Comparison of ENCODE assay signal across 13 cellular contexts in the genomic region with DNA sequence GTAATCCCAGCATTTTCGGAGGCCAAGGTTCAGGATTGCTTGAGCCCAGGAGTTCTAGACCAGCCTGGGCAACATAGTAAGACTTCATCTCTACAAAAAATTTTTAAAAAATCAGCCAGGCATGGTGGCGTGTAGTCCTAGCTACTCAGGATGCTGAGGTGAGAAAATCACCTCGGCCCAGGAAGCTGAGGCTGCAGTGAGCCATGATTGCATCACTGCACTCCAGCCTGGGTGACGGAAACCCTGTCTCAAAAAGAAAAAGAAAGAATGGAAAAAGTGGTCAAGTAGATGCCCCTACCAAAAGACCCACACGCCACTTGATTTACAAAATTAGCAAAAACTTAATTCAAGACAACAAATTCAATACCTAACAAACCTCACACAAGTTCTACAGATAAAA. TPM values are rescaled to one million over a fixed set of nuclear protein-coding genes. Genes with fewer than 3 reads are reported as not detected.
DNase-seq lines count a peak whose midpoint lies in the region; ATAC-seq and TF ChIP-seq lines count a peak whose summit lies in the region.
"Had no signal": no experiment of that assay in that cellular context is flagged by ENCODE, and none has a peak within 500 bp of the region (broad histone marks: within the 10 kb centered on the region; RNA-seq: fewer than 3 reads in every experiment).

No MANE protein-coding gene starts in this region.

- no peaks in the 10 kb centered on the region for H3K9me3 Mint-ChIP-seq in activated naive CD8-positive, alpha-beta T cell treated with anti-CD3 and anti-CD28 coated beads for 36 hours
- no peaks in the 10 kb centered on the region for H3K9me3 Mint-ChIP-seq in WTC11
- H3K9me3 Mint-ChIP-seq: type B pancreatic cell had no signal

- no peak for TF ChIP-seq CTCF in WTC11 (IDR thresholded peaks at IDR 0.05)

- peak overlapping the region; percentile 42 for H3K4me3 Mint-ChIP-seq in activated naive CD8-positive, alpha-beta T cell treated with anti-CD3 and anti-CD28 coated beads for 36 hours
- no peak overlapping the region for H3K4me3 Mint-ChIP-seq in WTC11
- H3K4me3 Mint-ChIP-seq: type B pancreatic cell had no signal

- CTCF ChIA-PET in WTC11 (lab: Charles Lee) = no interaction called here

- peak overlapping the region; percentile 94 for H3K27ac Mint-ChIP-seq in activated naive CD8-positive, alpha-beta T cell treated with anti-CD3 and anti-CD28 coated beads for 36 hours
- H3K27ac Mint-ChIP-seq in WTC11 = no peak overlapping the region
- H3K27ac Mint-ChIP-seq: type B pancreatic cell had no signal

- peak; percentile 53 for ATAC-seq in HG03139 (IDR thresholded peaks at IDR 0.05; ENCODE audit: unreplicated experiment)
- no peak for ATAC-seq in HG03342 (IDR thresholded peaks at IDR 0.05; ENCODE audit: unreplicated experiment)
- ATAC-seq in WTC11 = no peak
- ATAC-seq: PC-3 had no signal

- no peaks in the 10 kb centered on the region for H3K27me3 Mint-ChIP-seq in activated naive CD8-positive, alpha-beta T cell treated with anti-CD3 and anti-CD28 coated beads for 36 hours
- H3K27me3 Mint-ChIP-seq in WTC11 (ENCODE audit: low read depth) = no peaks in the 10 kb centered on the region; the same call in 1 of the 2 replicates
- H3K27me3 Mint-ChIP-seq: type B pancreatic cell had no signal

- peaks cover 10% of the 10 kb centered on the region for H3K36me3 Mint-ChIP-seq in activated naive CD8-positive, alpha-beta T cell treated with anti-CD3 and anti-CD28 coated beads for 36 hours
- H3K36me3 Mint-ChIP-seq in WTC11 = no peaks in the 10 kb centered on the region
- H3K36me3 Mint-ChIP-seq: type B pancreatic cell had no signal

- peak in 2 of 3 experiments; percentile 30 to 45 for DNase-seq in activated CD8-positive, alpha-beta memory T cell treated with anti-CD3 and anti-CD28 coated beads for 48 hours (ENCODE audit: low read depth in 2 of 3, low spot score in 2 of 3)
- DNase-seq in activated CD8-positive, alpha-beta memory T cell treated with anti-CD3 and anti-CD28 coated beads, Interleukin-2, amount 50 U/mL, for 4 hours = no peak
- DNase-seq in activated naive CD8-positive, alpha-beta T cell treated with anti-CD3 and anti-CD28 coated beads for 36 hours = peak; percentile 65
- DNase-seq in stimulated activated CD8-positive, alpha-beta memory T cell treated with anti-CD3 and anti-CD28 coated beads, Interleukin-4, amount 100 ng/mL, for 24 hours (ENCODE audit: low read depth) = peak; percentile 15
- DNase-seq in T1000 (lab: John Stamatoyannopoulos, UW) (no peak), WTC11 (ENCODE audit: low spot score) (no peak)
- DNase-seq: DND-41, MG63, NCI-H2171 treated with DMSO at 0.1 percent for 48 hours, PC-3 had no signal

- peaks cover 33% of the 10 kb centered on the region for H3K4me1 Mint-ChIP-seq in activated naive CD8-positive, alpha-beta T cell treated with anti-CD3 and anti-CD28 coated beads for 36 hours
- no peaks in the 10 kb centered on the region for H3K4me1 Mint-ChIP-seq in WTC11

- POLR2A ChIA-PET in WTC11 (lab: Charles Lee) = interaction anchor here (0.6 kb wide), 1 partner anchor 274 kb away, joined by 3 read pairs; no protein-coding TSS in a partner anchor

TF ChIP-seq in WTC11, 78 proteins besides CTCF, POLR2A, EP300 and RAD21:
- TF ChIP-seq, protein P1, sequence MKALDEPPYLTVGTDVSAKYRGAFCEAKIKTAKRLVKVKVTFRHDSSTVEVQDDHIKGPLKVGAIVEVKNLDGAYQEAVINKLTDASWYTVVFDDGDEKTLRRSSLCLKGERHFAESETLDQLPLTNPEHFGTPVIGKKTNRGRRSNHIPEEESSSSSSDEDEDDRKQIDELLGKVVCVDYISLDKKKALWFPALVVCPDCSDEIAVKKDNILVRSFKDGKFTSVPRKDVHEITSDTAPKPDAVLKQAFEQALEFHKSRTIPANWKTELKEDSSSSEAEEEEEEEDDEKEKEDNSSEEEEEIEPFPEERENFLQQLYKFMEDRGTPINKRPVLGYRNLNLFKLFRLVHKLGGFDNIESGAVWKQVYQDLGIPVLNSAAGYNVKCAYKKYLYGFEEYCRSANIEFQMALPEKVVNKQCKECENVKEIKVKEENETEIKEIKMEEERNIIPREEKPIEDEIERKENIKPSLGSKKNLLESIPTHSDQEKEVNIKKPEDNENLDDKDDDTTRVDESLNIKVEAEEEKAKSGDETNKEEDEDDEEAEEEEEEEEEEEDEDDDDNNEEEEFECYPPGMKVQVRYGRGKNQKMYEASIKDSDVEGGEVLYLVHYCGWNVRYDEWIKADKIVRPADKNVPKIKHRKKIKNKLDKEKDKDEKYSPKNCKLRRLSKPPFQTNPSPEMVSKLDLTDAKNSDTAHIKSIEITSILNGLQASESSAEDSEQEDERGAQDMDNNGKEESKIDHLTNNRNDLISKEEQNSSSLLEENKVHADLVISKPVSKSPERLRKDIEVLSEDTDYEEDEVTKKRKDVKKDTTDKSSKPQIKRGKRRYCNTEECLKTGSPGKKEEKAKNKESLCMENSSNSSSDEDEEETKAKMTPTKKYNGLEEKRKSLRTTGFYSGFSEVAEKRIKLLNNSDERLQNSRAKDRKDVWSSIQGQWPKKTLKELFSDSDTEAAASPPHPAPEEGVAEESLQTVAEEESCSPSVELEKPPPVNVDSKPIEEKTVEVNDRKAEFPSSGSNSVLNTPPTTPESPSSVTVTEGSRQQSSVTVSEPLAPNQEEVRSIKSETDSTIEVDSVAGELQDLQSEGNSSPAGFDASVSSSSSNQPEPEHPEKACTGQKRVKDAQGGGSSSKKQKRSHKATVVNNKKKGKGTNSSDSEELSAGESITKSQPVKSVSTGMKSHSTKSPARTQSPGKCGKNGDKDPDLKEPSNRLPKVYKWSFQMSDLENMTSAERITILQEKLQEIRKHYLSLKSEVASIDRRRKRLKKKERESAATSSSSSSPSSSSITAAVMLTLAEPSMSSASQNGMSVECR (CRISPR knock-in tag; IDR thresholded peaks at IDR 0.05; ENCODE audit: borderline replicate concordance) = no peak
TF ChIP-seq in WTC11: peak in this region for 0.

RNA-seq across cellular contexts. Expression of a gene that starts 34.4 kb away (rescaled TPM):
- 10 to 100 TPM; 24.9 to 26.0 TPM for total RNA-seq in activated naive CD8-positive, alpha-beta T cell treated with anti-CD3 and anti-CD28 coated beads for 36 hours
- total RNA-seq in WTC11 (2021) = 18.9 to 20.4 TPM (median 19.3 TPM) in 3 replicates

RNA-seq across cellular contexts. Expression of a gene that starts 47.5 kb away (rescaled TPM):
- total RNA-seq in activated naive CD8-positive, alpha-beta T cell treated with anti-CD3 and anti-CD28 coated beads for 36 hours = 10 to 100 TPM; 11.4 to 11.5 TPM
- 2.9 to 4.6 TPM (median 4.5 TPM) in 3 replicates for total RNA-seq in WTC11 (2021)

Comparison
In these comparisons a context has a peak if more than half of its experiments do, and no peak if none do; other contexts are left out.
1. DNase-seq: peak in activated CD8-positive, alpha-beta memory T cell treated with anti-CD3 and anti-CD28 coated beads for 48 hours (2 of 3), activated naive CD8-positive, alpha-beta T cell treated with anti-CD3 and anti-CD28 coated beads for 36 hours (single experiment) and stimulated activated CD8-positive, alpha-beta memory T cell treated with anti-CD3 and anti-CD28 coated beads, Interleukin-4, amount 100 ng/mL, for 24 hours (single experiment); none in activated CD8-positive, alpha-beta memory T cell treated with anti-CD3 and anti-CD28 coated beads, Interleukin-2, amount 50 U/mL, for 4 hours (single experiment), T1000 (single experiment) and WTC11 (single experiment).